Comparison of ENCODE assay signal across 30 cellular contexts in the genomic region with DNA sequence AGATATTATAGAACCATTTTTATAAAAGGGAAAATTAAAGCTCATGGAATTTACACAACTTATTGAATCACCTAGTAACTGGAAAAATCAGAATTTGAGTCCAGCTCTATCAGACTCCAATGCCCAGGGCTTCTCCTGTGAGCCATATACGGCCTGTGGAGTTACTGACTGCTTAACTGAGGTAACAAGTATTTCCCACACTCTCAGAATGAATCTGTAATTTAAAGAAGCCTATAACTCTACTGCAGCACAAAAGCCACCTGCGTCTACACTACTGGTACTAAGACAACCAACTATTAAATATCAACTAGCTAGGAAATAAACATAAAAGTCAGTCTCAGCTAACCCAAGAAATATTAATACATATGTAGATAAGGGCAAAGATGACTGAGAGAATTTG.
"Had no signal": no experiment of that assay in that cellular context is flagged by ENCODE, and none has a peak within 500 bp of the region (broad histone marks: within the 10 kb centered on the region; RNA-seq: fewer than 3 reads in every experiment).

No MANE protein-coding gene starts in this region.

- H3K27me3 Mint-ChIP-seq: activated naive CD4-positive, alpha-beta T cell treated with anti-CD3 and anti-CD28 coated beads, Interleukin-2, amount 10 ng/mL, durations not matched to agents 7 days and 5 days; central memory CD8-positive, alpha-beta T cell had no signal

- H3K36me3 Mint-ChIP-seq: activated naive CD4-positive, alpha-beta T cell treated with anti-CD3 and anti-CD28 coated beads, Interleukin-2, amount 10 ng/mL, durations not matched to agents 7 days and 5 days had no signal

- H3K9me3 Mint-ChIP-seq: activated naive CD4-positive, alpha-beta T cell treated with anti-CD3 and anti-CD28 coated beads, Interleukin-2, amount 10 ng/mL, durations not matched to agents 7 days and 5 days; central memory CD8-positive, alpha-beta T cell; T-helper 1 cell treated with Interleukin-12 subunit alpha and Interleukin-12 subunit beta and Interleukin-4 antibody, amounts not matched to agents 30 μg/mL and 1 μg/mL, for 36 hours; T-helper 2 cell treated with Interferon-gamma antibody and Interleukin-4, amounts not matched to agents 5 μg/mL and 100 μg/mL, for 36 hours had no signal

- H3K4me1 ChIP-seq: ascending aorta, Peyer's patch, SJSA1 had no signal

- H3K27ac Mint-ChIP-seq: activated naive CD4-positive, alpha-beta T cell treated with anti-CD3 and anti-CD28 coated beads, Interleukin-2, amount 10 ng/mL, durations not matched to agents 7 days and 5 days; T-helper 1 cell treated with Interleukin-12 subunit alpha and Interleukin-12 subunit beta and Interleukin-4 antibody, amounts not matched to agents 30 μg/mL and 1 μg/mL, for 36 hours; T-helper 2 cell treated with Interferon-gamma antibody and Interleukin-4, amounts not matched to agents 5 μg/mL and 100 μg/mL, for 36 hours had no signal

- H3K27ac ChIP-seq: ascending aorta, cardiac muscle cell, KMS-11, Peyer's patch, SJSA1 had no signal

- H3K36me3 ChIP-seq: ascending aorta, cardiac muscle cell, Peyer's patch, SJSA1 had no signal

- DNase-seq: activated CD4-positive, alpha-beta T cell treated with anti-CD3 and anti-CD28 coated beads for 48 hours; activated CD8-positive, alpha-beta memory T cell treated with anti-CD3 and anti-CD28 coated beads, Interleukin-2, amount 50 U/mL, for 4 hours; activated gamma-delta T cell treated with Interleukin-2 at 50 U/mL for 16 hours; activated naive CD4-positive, alpha-beta T cell treated with anti-CD3 and anti-CD28 coated beads, Interleukin-2, amount 10 ng/mL, durations not matched to agents 7 days and 5 days; activated T-cell treated with anti-CD3 and anti-CD28 coated beads for 4 hours; activated T-cell treated with anti-CD3 and anti-CD28 coated beads, Interleukin-2, amount 50 U/mL, for 48 hours; amygdala; MM.1S; MV-4-11; NCI-H1092; NCI-H1436 treated with DMSO at 0.1 percent for 48 hours; NCI-H1694 treated with DMSO at 0.1 percent for 48 hours; NCI-H2029; NCI-H345; NCI-H510A; NCI-H526; NCI-H748 treated with DMSO at 0.1 percent for 48 hours; NK-92 treated with Interleukin-12 subunit alpha and Interleukin-12 subunit beta, amount 100 ng/mL, for 24 hours; PC-3; Peyer's patch; RPMI8226; SHP77 treated with DMSO at 0.1 percent for 48 hours; SK-N-SH had no signal

- H3K4me1 Mint-ChIP-seq: activated naive CD4-positive, alpha-beta T cell treated with anti-CD3 and anti-CD28 coated beads, Interleukin-2, amount 10 ng/mL, durations not matched to agents 7 days and 5 days had no signal

- H3K4me3 ChIP-seq: ascending aorta, cardiac muscle cell, Peyer's patch, SJSA1 had no signal

- H3K27me3 ChIP-seq: ascending aorta, cardiac muscle cell, Peyer's patch, SJSA1 had no signal

- H3K9me3 ChIP-seq: ascending aorta, Peyer's patch, SJSA1, SK-N-SH had no signal

- ATAC-seq: PC-3 had no signal

- H3K4me3 Mint-ChIP-seq: activated naive CD4-positive, alpha-beta T cell treated with anti-CD3 and anti-CD28 coated beads, Interleukin-2, amount 10 ng/mL, durations not matched to agents 7 days and 5 days; central memory CD8-positive, alpha-beta T cell; T-helper 1 cell treated with Interleukin-12 subunit alpha and Interleukin-12 subunit beta and Interleukin-4 antibody, amounts not matched to agents 30 μg/mL and 1 μg/mL, for 36 hours; T-helper 2 cell treated with Interferon-gamma antibody and Interleukin-4, amounts not matched to agents 5 μg/mL and 100 μg/mL, for 36 hours had no signal
